Comparison of ENCODE assay signal across 22 cellular contexts in the genomic region with DNA sequence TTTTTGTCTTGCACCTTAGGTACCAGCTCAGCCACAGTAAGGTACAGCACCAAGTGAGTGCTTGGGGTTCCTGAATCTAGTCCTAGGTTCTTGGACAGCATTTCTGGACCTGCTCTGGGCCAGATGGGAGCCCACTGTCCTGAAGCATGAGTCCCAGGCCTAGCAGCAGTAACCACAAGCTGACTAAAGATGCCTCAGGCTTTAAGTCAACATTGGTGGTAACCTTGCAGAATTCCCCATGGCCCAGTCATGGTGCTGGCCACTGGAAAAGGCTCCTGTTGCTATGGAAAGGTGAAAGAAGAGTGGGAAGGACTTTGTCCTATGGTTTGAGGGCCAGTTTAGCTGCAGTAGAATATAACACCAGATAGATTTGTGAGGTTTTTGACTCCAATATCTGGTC.
DNase-seq lines count a peak whose midpoint lies in the region; ATAC-seq and TF ChIP-seq lines count a peak whose summit lies in the region.
"Had no signal": no experiment of that assay in that cellular context is flagged by ENCODE, and none has a peak within 500 bp of the region (broad histone marks: within the 10 kb centered on the region; RNA-seq: fewer than 3 reads in every experiment).

No MANE protein-coding gene starts in this region.

- no peaks in the 10 kb centered on the region for H3K9me3 ChIP-seq in GM23248 (ENCODE audit: low read depth)
- H3K9me3 ChIP-seq: A549, Caco-2, neutrophil, sigmoid colon, thyroid gland had no signal

- no peak overlapping the region for H3K4me3 Mint-ChIP-seq in activated T-helper 1 cell treated with anti-CD3 and anti-CD28 coated beads, Interleukin-12 subunit alpha, Interleukin-12 subunit beta, Interleukin-2, Interleukin-4 antibody, amounts not matched to agents 30 ng/mL and 10 ng/mL and 1 ng/mL, durations not matched to agents 14 hours and 24 hours and 36 hours
- H3K4me3 Mint-ChIP-seq: activated naive CD8-positive, alpha-beta T cell; T-helper 2 cell treated with Interferon-gamma antibody and Interleukin-4, amounts not matched to agents 5 μg/mL and 100 μg/mL, for 36 hours had no signal

- H3K27ac ChIP-seq in GM23248: peak overlapping the region; percentile 80
- H3K27ac ChIP-seq: A549, neutrophil, sigmoid colon, thyroid gland had no signal

- H3K4me1 Mint-ChIP-seq in activated T-helper 1 cell treated with anti-CD3 and anti-CD28 coated beads, Interleukin-12 subunit alpha, Interleukin-12 subunit beta, Interleukin-2, Interleukin-4 antibody, amounts not matched to agents 30 ng/mL and 10 ng/mL and 1 ng/mL, durations not matched to agents 14 hours and 24 hours and 36 hours (ENCODE audit: low read depth): no peaks in the 10 kb centered on the region

- no peaks in the 10 kb centered on the region for H3K27me3 Mint-ChIP-seq in activated T-helper 1 cell treated with anti-CD3 and anti-CD28 coated beads, Interleukin-12 subunit alpha, Interleukin-12 subunit beta, Interleukin-2, Interleukin-4 antibody, amounts not matched to agents 30 ng/mL and 10 ng/mL and 1 ng/mL, durations not matched to agents 14 hours and 24 hours and 36 hours (ENCODE audit: insufficient read depth)

- H2AFZ ChIP-seq in GM23248: no peak overlapping the region

- H4K20me1 ChIP-seq in GM23248 (ENCODE audit: insufficient read depth): no peaks in the 10 kb centered on the region

- H3K4me3 ChIP-seq in GM23248 (no peak overlapping the region), fibroblast of the aortic adventitia (ENCODE audit: low read depth, low read length) (no peak overlapping the region)
- H3K4me3 ChIP-seq: A549, sigmoid colon, thyroid gland had no signal

- no peaks in the 10 kb centered on the region for H3K9me2 ChIP-seq in GM23248 (ENCODE audit: insufficient read depth)

- TF ChIP-seq CTCF in fibroblast of the aortic adventitia (IDR thresholded peaks at IDR 0.05; ENCODE audit: insufficient read depth, low read length): no peak

- no peaks in the 10 kb centered on the region for H3K79me2 ChIP-seq in GM23248 (ENCODE audit: insufficient read depth)

- in situ Hi-C loops in GM23248 (cut with MboI): no loop called here

- DNase-seq in A172 (ENCODE audit: low spot score) (peak; percentile 59), GM23248 (peak; percentile 96), SW480 (ENCODE audit: low spot score) (peak; percentile 5), fibroblast of the aortic adventitia (ENCODE audit: low read depth) (peak; percentile 21), hypothalamus (lab: John Stamatoyannopoulos, UW) (no peak), NCI-H1092 treated with DMSO at 0.1 percent for 48 hours (lab: John Stamatoyannopoulos, UW) (no peak)
- no peak for DNase-seq in activated T-helper 1 cell treated with anti-CD3 and anti-CD28 coated beads, Interleukin-12 subunit alpha, Interleukin-12 subunit beta, Interleukin-2, Interleukin-4 antibody, amounts not matched to agents 30 ng/mL and 10 ng/mL and 1 ng/mL, durations not matched to agents 14 hours and 24 hours and 36 hours (ENCODE audit: low spot score)
- DNase-seq: activated CD4-positive, alpha-beta T cell treated with anti-CD3 and anti-CD28 coated beads for 1 hour; Caco-2; islet precursor cell; KG1; NCI-H1436 treated with DMSO at 0.1 percent for 48 hours; NCI-H345; SHP77 treated with DMSO at 0.1 percent for 48 hours; sigmoid colon; thyroid gland had no signal

- peak overlapping the region; percentile 66 for H3K4me2 ChIP-seq in GM23248 (ENCODE audit: unreplicated experiment)
- H3K4me2 ChIP-seq: A549 had no signal

- H3K27me3 ChIP-seq in GM23248 (replicated peaks; ENCODE audit: insufficient read depth): no peaks in the 10 kb centered on the region
- H3K27me3 ChIP-seq: neutrophil, sigmoid colon, thyroid gland had no signal

- no peaks in the 10 kb centered on the region for H3K9me3 Mint-ChIP-seq in activated T-helper 1 cell treated with anti-CD3 and anti-CD28 coated beads, Interleukin-12 subunit alpha, Interleukin-12 subunit beta, Interleukin-2, Interleukin-4 antibody, amounts not matched to agents 30 ng/mL and 10 ng/mL and 1 ng/mL, durations not matched to agents 14 hours and 24 hours and 36 hours
- H3K9me3 Mint-ChIP-seq: T-helper 2 cell treated with Interferon-gamma antibody and Interleukin-4, amounts not matched to agents 5 μg/mL and 100 μg/mL, for 36 hours had no signal

- peaks cover 20% of the 10 kb centered on the region; the same call in 1 of the 2 replicates for H3F3A ChIP-seq in GM23248 (ENCODE audit: insufficient read depth)

- no peak for ATAC-seq in GM21423 (IDR thresholded peaks at IDR 0.05; ENCODE audit: unreplicated experiment)
- ATAC-seq: A549, HCT116 had no signal

- no peak overlapping the region for H3K27ac Mint-ChIP-seq in activated T-helper 1 cell treated with anti-CD3 and anti-CD28 coated beads, Interleukin-12 subunit alpha, Interleukin-12 subunit beta, Interleukin-2, Interleukin-4 antibody, amounts not matched to agents 30 ng/mL and 10 ng/mL and 1 ng/mL, durations not matched to agents 14 hours and 24 hours and 36 hours
- H3K27ac Mint-ChIP-seq: activated naive CD8-positive, alpha-beta T cell; T-helper 2 cell treated with Interferon-gamma antibody and Interleukin-4, amounts not matched to agents 5 μg/mL and 100 μg/mL, for 36 hours had no signal

- H3K4me1 ChIP-seq in GM23248 (ENCODE audit: insufficient read depth): peaks cover 58% of the 10 kb centered on the region
- H3K4me1 ChIP-seq: A549, Caco-2, sigmoid colon, thyroid gland had no signal

- intact Hi-C loops in activated T-helper 1 cell treated with anti-CD3 and anti-CD28 coated beads, Interleukin-12 subunit alpha, Interleukin-12 subunit beta, Interleukin-2, Interleukin-4 antibody, amounts not matched to agents 30 ng/mL and 10 ng/mL and 1 ng/mL, durations not matched to agents 14 hours and 24 hours and 36 hours (cut with micrococcal nuclease): no loop called here

- 0 out of 2 replicates have a peak overlapping the region, but pooled peaks have one; percentile 26 for H3K9ac ChIP-seq in GM23248

- H3K36me3 ChIP-seq in GM23248 (ENCODE audit: low read depth): no peaks in the 10 kb centered on the region
- H3K36me3 ChIP-seq: neutrophil, sigmoid colon, thyroid gland had no signal

- H3K36me3 Mint-ChIP-seq in activated T-helper 1 cell treated with anti-CD3 and anti-CD28 coated beads, Interleukin-12 subunit alpha, Interleukin-12 subunit beta, Interleukin-2, Interleukin-4 antibody, amounts not matched to agents 30 ng/mL and 10 ng/mL and 1 ng/mL, durations not matched to agents 14 hours and 24 hours and 36 hours (ENCODE audit: low read depth): no peaks in the 10 kb centered on the region
- H3K36me3 Mint-ChIP-seq: activated naive CD8-positive, alpha-beta T cell had no signal

Comparison
In these comparisons a context has a peak if more than half of its experiments do, and no peak if none do; other contexts are left out.
1. DNase-seq: peak in A172 (single experiment), GM23248 (single experiment), SW480 (single experiment) and fibroblast of the aortic adventitia (single experiment); none in activated T-helper 1 cell treated with anti-CD3 and anti-CD28 coated beads, Interleukin-12 subunit alpha, Interleukin-12 subunit beta, Interleukin-2, Interleukin-4 antibody, amounts not matched to agents 30 ng/mL and 10 ng/mL and 1 ng/mL, durations not matched to agents 14 hours and 24 hours and 36 hours (single experiment), hypothalamus (0 of 51) and NCI-H1092 treated with DMSO at 0.1 percent for 48 hours (single experiment).